In genomic region chr7:158976468-158976848, GRCh38 we compare ENCODE assay signal across 7 cellular contexts.
DNase-seq lines count a peak whose midpoint lies in the region; ATAC-seq lines count a peak whose summit lies in the region.

No MANE protein-coding gene starts in this region.

- no peak overlapping the region for H3K27ac ChIP-seq in subcutaneous abdominal adipose tissue (ENCODE audit: low read depth, low read length)

- H3K36me3 ChIP-seq in subcutaneous abdominal adipose tissue (ENCODE audit: control insufficient read depth in 5 of 5, insufficient read depth in 5 of 5, low read length in 5 of 5): no peaks in the 10 kb centered on the region

- H3K4me3 ChIP-seq in subcutaneous abdominal adipose tissue (ENCODE audit: low read depth in 1 of 5, low read length in 5 of 5): peak overlapping the region; percentile 51 to 83 (median 63)

- H3K27ac Mint-ChIP-seq in T-helper 17 cell: peak overlapping the region; percentile 80

- H3K4me1 Mint-ChIP-seq in T-helper 17 cell: peaks cover 13% of the 10 kb centered on the region

- H3K4me1 ChIP-seq in subcutaneous abdominal adipose tissue (ENCODE audit: control insufficient read depth in 5 of 5, insufficient read depth in 5 of 5, low read length in 5 of 5): peaks cover 2 to 11% (median 7%) of the 10 kb centered on the region in 5 donors

- no peak for DNase-seq in T-helper 17 cell
- peak; percentile 23 for DNase-seq in left cardiac atrium
- DNase-seq in amniotic stem cell (lab: John Stamatoyannopoulos, UW): no peak
- DNase-seq in stimulated activated CD4-positive, alpha-beta T cell treated with anti-CD3 and anti-CD28 coated beads, Interleukin-15, amount 100 ng/mL, for 24 hours: no peak

- H3K9ac ChIP-seq in subcutaneous abdominal adipose tissue (ENCODE audit: low read length in 5 of 5): peak overlapping the region in 4 of 5 donors; percentile 6 to 76 (median 49)

- ATAC-seq in GM19035 (IDR thresholded peaks at IDR 0.05; ENCODE audit: unreplicated experiment) (peak; percentile 51), HG02973 (IDR thresholded peaks at IDR 0.05; ENCODE audit: unreplicated experiment) (peak; percentile 30), T-helper 17 cell (peak; percentile 4), left cardiac atrium (peak; percentile 30 to 43)

- H3K9me3 ChIP-seq in T-helper 17 cell (ENCODE audit: control insufficient read depth, low read length, poor library complexity, severe bottlenecking) (peaks cover 3% of the 10 kb centered on the region), subcutaneous abdominal adipose tissue (ENCODE audit: control insufficient read depth in 5 of 5, low read length in 5 of 5) (peaks cover 3 to 8% (median 7%) of the 10 kb centered on the region in 5 donors)

- H3K4me3 Mint-ChIP-seq in T-helper 17 cell: peak overlapping the region; percentile 93

- intact Hi-C loops in left cardiac atrium (cut with DNase I): loop anchor here (2.0 to 5.0 kb wide), 2 partner anchors 279 to 280 kb away; no protein-coding TSS in a partner anchor

- H3K27me3 Mint-ChIP-seq in T-helper 17 cell: no peaks in the 10 kb centered on the region

- H3K36me3 Mint-ChIP-seq in T-helper 17 cell (ENCODE audit: low read depth): no peaks in the 10 kb centered on the region

- no peaks in the 10 kb centered on the region for H3K27me3 ChIP-seq in subcutaneous abdominal adipose tissue (ENCODE audit: control insufficient read depth in 5 of 5, insufficient read depth in 4 of 5, low read length in 5 of 5)
